22 cellular contexts compared by ENCODE assay signal in genomic region chr2:30152385-30152784, GRCh38.
"Had no signal": no experiment of that assay in that cellular context is flagged by ENCODE, and none has a peak within 500 bp of the region (broad histone marks: within the 10 kb centered on the region; RNA-seq: fewer than 3 reads in every experiment).

No MANE protein-coding gene starts in this region.

- H3K27ac Mint-ChIP-seq: activated naive CD8-positive, alpha-beta T cell treated with anti-CD3 and anti-CD28 coated beads, Interleukin-2, amount 10 ng/mL, durations not matched to agents 7 days and 5 days; type B pancreatic cell had no signal

- H3K9me3 Mint-ChIP-seq: activated naive CD8-positive, alpha-beta T cell treated with anti-CD3 and anti-CD28 coated beads, Interleukin-2, amount 10 ng/mL, durations not matched to agents 7 days and 5 days; mesothelial cell of epicardium; neural crest cell; type B pancreatic cell had no signal

- H3K27me3 ChIP-seq: body of pancreas, colonic mucosa had no signal

- H3K9me3 ChIP-seq: body of pancreas, colonic mucosa, lower lobe of right lung, psoas muscle had no signal

- H3K4me3 Mint-ChIP-seq: activated naive CD8-positive, alpha-beta T cell treated with anti-CD3 and anti-CD28 coated beads, Interleukin-2, amount 10 ng/mL, durations not matched to agents 7 days and 5 days; mesothelial cell of epicardium; type B pancreatic cell had no signal

- H3K27ac ChIP-seq: body of pancreas, colonic mucosa, lower lobe of right lung, psoas muscle, WERI-Rb-1 had no signal

- H3K36me3 ChIP-seq: colonic mucosa had no signal

- ATAC-seq: body of pancreas; left colon; lower lobe of right lung; psoas muscle; right cardiac atrium; stimulated activated naive CD8-positive, alpha-beta T cell treated with anti-CD3 and anti-CD28 coated beads, Interleukin-15, Interleukin-2, amounts not matched to agents 100 U/mL and 50 U/mL, for 24 hours had no signal

- DNase-seq: activated CD4-positive, alpha-beta T cell treated with anti-CD3 and anti-CD28 coated beads for 1 hour; activated CD4-positive, alpha-beta T cell treated with anti-CD3 and anti-CD28 coated beads, Interleukin-2, amount 50 U/mL, for 4 hours; activated gamma-delta T cell; activated naive CD8-positive, alpha-beta T cell treated with anti-CD3 and anti-CD28 coated beads, Interleukin-2, amount 10 ng/mL, durations not matched to agents 7 days and 5 days; body of pancreas; caudate nucleus; colonic mucosa; erythroblast; foreskin melanocyte; hypothalamus; islet precursor cell; left colon; lower lobe of right lung; psoas muscle; right cardiac atrium; stimulated activated CD4-positive, alpha-beta T cell treated with anti-CD3 and anti-CD28 coated beads, Interleukin-2, amount 100 ng/mL, for 24 hours; stimulated activated naive CD8-positive, alpha-beta T cell treated with anti-CD3 and anti-CD28 coated beads, Interleukin-15, Interleukin-2, amounts not matched to agents 100 U/mL and 50 U/mL, for 24 hours; T-helper 2 cell had no signal

- H3K27me3 Mint-ChIP-seq: activated naive CD8-positive, alpha-beta T cell treated with anti-CD3 and anti-CD28 coated beads, Interleukin-2, amount 10 ng/mL, durations not matched to agents 7 days and 5 days; type B pancreatic cell had no signal

- H3K4me3 ChIP-seq: body of pancreas, colonic mucosa, lower lobe of right lung, psoas muscle had no signal
